ENCODE assay signal across 1 cellular context in the genomic region with DNA sequence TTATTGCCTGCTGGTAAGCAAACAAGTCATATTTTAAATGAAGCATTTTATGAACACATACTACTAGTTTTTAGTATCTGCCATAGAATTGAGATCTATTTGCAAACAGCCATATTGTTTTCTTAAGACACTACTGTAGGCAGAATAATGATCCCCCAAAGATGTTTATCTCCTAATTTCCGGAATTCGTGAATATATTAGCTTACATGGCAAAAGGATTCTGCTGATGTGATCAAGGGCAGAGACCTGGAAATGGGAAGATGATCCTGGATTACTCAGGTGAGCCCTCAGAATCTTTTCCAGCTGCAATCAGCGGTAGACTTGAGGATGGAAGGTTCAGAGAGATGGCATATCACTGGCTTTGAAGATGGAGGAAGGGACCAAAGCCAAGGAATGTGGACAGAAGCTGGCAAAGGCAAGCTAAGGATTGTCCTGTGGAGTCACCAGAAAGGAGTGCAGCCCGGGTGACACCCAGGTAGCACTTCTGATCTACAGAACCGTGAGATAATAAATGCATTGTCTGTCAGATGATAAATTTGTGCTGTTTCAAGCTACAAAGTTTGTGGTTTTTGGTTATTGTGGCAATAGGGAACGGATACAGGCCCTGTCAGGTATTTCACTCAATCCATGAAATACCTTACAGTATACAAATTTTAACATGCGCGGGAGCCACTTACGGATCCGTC.
TF ChIP-seq lines count a peak whose summit lies in the region.

No MANE protein-coding gene starts in this region.

TF ChIP-seq in IMR-90, 13 proteins besides CTCF, POLR2A, EP300 and RAD21 (continued from another document):
- TF ChIP-seq MXI1 (IDR thresholded peaks at IDR 0.05; ENCODE audit: borderline replicate concordance, low read depth, low read length) (no peak), CEBPB (IDR thresholded peaks at IDR 0.05; ENCODE audit: low read depth, low read length) (no peak), FOS (IDR thresholded peaks at IDR 0.05; ENCODE audit: low read depth, low read length) (no peak), RCOR1 (IDR thresholded peaks at IDR 0.05; ENCODE audit: insufficient replicate concordance, low read length) (no peak), RFX5 (IDR thresholded peaks at IDR 0.05; ENCODE audit: low read depth, low read length) (no peak), NFE2L2 (IDR thresholded peaks at IDR 0.05; ENCODE audit: low read depth, low read length) (no peak)
- TF ChIP-seq, protein P1, sequence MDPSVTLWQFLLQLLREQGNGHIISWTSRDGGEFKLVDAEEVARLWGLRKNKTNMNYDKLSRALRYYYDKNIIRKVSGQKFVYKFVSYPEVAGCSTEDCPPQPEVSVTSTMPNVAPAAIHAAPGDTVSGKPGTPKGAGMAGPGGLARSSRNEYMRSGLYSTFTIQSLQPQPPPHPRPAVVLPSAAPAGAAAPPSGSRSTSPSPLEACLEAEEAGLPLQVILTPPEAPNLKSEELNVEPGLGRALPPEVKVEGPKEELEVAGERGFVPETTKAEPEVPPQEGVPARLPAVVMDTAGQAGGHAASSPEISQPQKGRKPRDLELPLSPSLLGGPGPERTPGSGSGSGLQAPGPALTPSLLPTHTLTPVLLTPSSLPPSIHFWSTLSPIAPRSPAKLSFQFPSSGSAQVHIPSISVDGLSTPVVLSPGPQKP (IDR thresholded peaks at IDR 0.05; ENCODE audit: borderline replicate concordance, low read depth, low read length) = no peak
TF ChIP-seq in IMR-90: peak in this region for 0.
